ENCODE assay signal across 8 cellular contexts in genomic region chr1:36650200-36651065, GRCh38.
A peak's percentile ranks its signal among the peaks of the same experiment; 100 is the strongest.
DNase-seq lines count a peak whose midpoint lies in the region; ATAC-seq and TF ChIP-seq lines count a peak whose summit lies in the region.

No MANE protein-coding gene starts in this region.

- POLR2A ChIA-PET in activated CD4-positive, alpha-beta T cell treated with anti-CD3 and anti-CD28 coated beads, Interleukin-2, amount 10 ng/mL, durations not matched to agents 7 days and 5 days (lab: Charles Lee), result no interaction called here

- CTCF ChIA-PET in activated CD4-positive, alpha-beta T cell treated with anti-CD3 and anti-CD28 coated beads, Interleukin-2, amount 10 ng/mL, durations not matched to agents 7 days and 5 days (lab: Charles Lee), result interaction anchor here (1.1 kb wide), 1 partner anchor 41 kb away, joined by 3 read pairs; no protein-coding TSS in a partner anchor

- H3K36me3 Mint-ChIP-seq in activated CD4-positive, alpha-beta T cell treated with anti-CD3 and anti-CD28 coated beads, Interleukin-2, amount 10 ng/mL, durations not matched to agents 7 days and 5 days (ENCODE audit: low read depth), result no peaks in the 10 kb centered on the region

- H3K36me3 ChIP-seq in lower lobe of right lung, result no peaks in the 10 kb centered on the region

- no peak overlapping the region for H3K4me3 ChIP-seq in lower lobe of right lung

- H3K27ac ChIP-seq in lower lobe of right lung, result no peak overlapping the region

- no peak overlapping the region for H3K27ac Mint-ChIP-seq in activated CD4-positive, alpha-beta T cell treated with anti-CD3 and anti-CD28 coated beads, Interleukin-2, amount 10 ng/mL, durations not matched to agents 7 days and 5 days

- ATAC-seq in lower lobe of right lung, result peak; percentile 72 to 83
- ATAC-seq in GM21390 (IDR thresholded peaks at IDR 0.05; ENCODE audit: unreplicated experiment), result no peak

- H3K27me3 Mint-ChIP-seq in activated CD4-positive, alpha-beta T cell treated with anti-CD3 and anti-CD28 coated beads, Interleukin-2, amount 10 ng/mL, durations not matched to agents 7 days and 5 days, result peaks cover 14% of the 10 kb centered on the region

- peaks cover 16% of the 10 kb centered on the region for H3K27me3 ChIP-seq in lower lobe of right lung (ENCODE audit: low read depth)

- TF ChIP-seq CTCF in lower lobe of right lung (IDR thresholded peaks at IDR 0.05), result peak; percentile 88

- no peaks in the 10 kb centered on the region for H3K4me1 ChIP-seq in lower lobe of right lung

- H3K9me3 Mint-ChIP-seq in activated CD4-positive, alpha-beta T cell treated with anti-CD3 and anti-CD28 coated beads, Interleukin-2, amount 10 ng/mL, durations not matched to agents 7 days and 5 days, result no peaks in the 10 kb centered on the region

- no peak overlapping the region for H3K4me3 Mint-ChIP-seq in activated CD4-positive, alpha-beta T cell treated with anti-CD3 and anti-CD28 coated beads, Interleukin-2, amount 10 ng/mL, durations not matched to agents 7 days and 5 days

- DNase-seq in SKM-1 treated with dmso at 0.1 percent for 144 hours (lab: John Stamatoyannopoulos, UW; ENCODE audit: unreplicated experiment) (peak; percentile 9), SKM-1 (lab: John Stamatoyannopoulos, UW; ENCODE audit: unreplicated experiment) (no peak), NCI-H2227 (lab: John Stamatoyannopoulos, UW; ENCODE audit: unreplicated experiment) (peak; percentile 51), dermis blood vessel endothelial cell (peak; percentile 75), lower lobe of right lung (peak; percentile 63)
- peak; percentile 58 for DNase-seq in activated CD4-positive, alpha-beta T cell treated with anti-CD3 and anti-CD28 coated beads, Interleukin-2, amount 10 ng/mL, durations not matched to agents 7 days and 5 days
- DNase-seq in stimulated activated CD8-positive, alpha-beta memory T cell treated with anti-CD3 and anti-CD28 coated beads, Interleukin-15, amount 100 ng/mL, for 1 hour (ENCODE audit: low read depth), result peak; percentile 37

- no peaks in the 10 kb centered on the region for H3K9me3 ChIP-seq in lower lobe of right lung

- intact Hi-C loops in lower lobe of right lung (cut with DNase I), result no loop called here

- peaks cover 6% of the 10 kb centered on the region for H3K4me1 Mint-ChIP-seq in activated CD4-positive, alpha-beta T cell treated with anti-CD3 and anti-CD28 coated beads, Interleukin-2, amount 10 ng/mL, durations not matched to agents 7 days and 5 days
